ENCODE assay signal across 39 cellular contexts in the genomic region with DNA sequence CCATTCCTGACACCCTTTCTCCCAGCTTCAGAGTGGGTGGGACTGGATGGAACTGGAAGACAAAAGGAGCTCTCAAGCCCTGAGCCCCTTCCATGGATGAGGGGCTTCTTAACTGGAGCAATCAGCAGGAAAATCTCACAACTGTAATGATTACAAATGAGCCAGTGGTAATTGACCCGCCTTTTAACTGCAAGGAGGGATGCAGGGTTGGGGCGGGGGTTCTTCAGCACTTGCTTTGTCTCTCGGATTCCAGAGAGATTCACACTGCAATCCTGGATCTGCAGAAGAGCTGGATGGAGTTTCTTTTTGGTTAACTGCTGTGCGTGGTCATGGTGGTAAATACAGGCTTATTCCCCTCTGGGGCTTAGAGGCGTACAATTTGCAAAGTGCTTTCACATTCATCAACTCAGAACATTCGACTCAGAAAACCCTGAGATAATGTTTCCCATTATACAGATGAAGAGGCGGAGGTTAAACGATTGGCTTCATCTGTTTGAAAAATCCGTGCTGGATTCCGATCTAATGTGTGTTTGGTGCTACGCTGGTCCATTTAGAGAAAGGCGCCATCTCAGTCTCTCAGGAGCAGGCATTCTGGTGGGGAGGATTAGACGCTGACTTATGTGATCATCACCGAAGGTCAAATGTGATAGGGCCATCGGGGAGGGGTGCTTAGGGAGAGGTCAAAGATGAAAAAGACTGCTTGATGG.
DNase-seq lines count a peak whose midpoint lies in the region; ATAC-seq, FAIRE-seq and TF ChIP-seq lines count a peak whose summit lies in the region.
"Had no signal": no experiment of that assay in that cellular context is flagged by ENCODE, and none has a peak within 500 bp of the region (broad histone marks: within the 10 kb centered on the region; RNA-seq: fewer than 3 reads in every experiment).

No MANE protein-coding gene starts in this region.

- H3K36me3 Mint-ChIP-seq in natural killer cell (no peaks in the 10 kb centered on the region), H9 (ENCODE audit: insufficient read depth in 1 of 3, low read depth in 3 of 3) (no peaks in the 10 kb centered on the region)
- no peaks in the 10 kb centered on the region for H3K36me3 Mint-ChIP-seq in natural killer cell treated with Interleukin-12 subunit alpha and Interleukin-12 subunit beta and Interleukin-15 and Interleukin-18, amount 100 ng/mL, for 72 hours
- H3K36me3 Mint-ChIP-seq: activated naive CD4-positive, alpha-beta T cell treated with anti-CD3 and anti-CD28 coated beads, Interleukin-2, amount 10 ng/mL, durations not matched to agents 7 days and 5 days; CD8-positive, alpha-beta T cell had no signal

- no peak overlapping the region for H3T11ph ChIP-seq in H9 (ENCODE audit: low read length)

- H3K79me2 ChIP-seq in K562 (ENCODE audit: control insufficient read depth, insufficient read depth, low read length) (no peaks in the 10 kb centered on the region), H9 (ENCODE audit: insufficient read depth, low read length) (no peaks in the 10 kb centered on the region)

- no peak overlapping the region for H4K8ac ChIP-seq in H9 (replicated peaks; ENCODE audit: insufficient read length, low read depth, low read length)

- in situ Hi-C loops in K562 (cut with MboI) = no loop called here

- H2BK20ac ChIP-seq in H9 (ENCODE audit: low read depth, low read length, poor library complexity, severe bottlenecking) = no peak overlapping the region

- no peak overlapping the region for H3K4me2 ChIP-seq in K562 (ENCODE audit: insufficient read depth, low read length)
- H3K4me2 ChIP-seq in H9 (ENCODE audit: insufficient read depth, insufficient read length, low read length) = no peak overlapping the region
- H3K4me2 ChIP-seq: A549 had no signal

- no peak overlapping the region for H2BK12ac ChIP-seq in H9 (ENCODE audit: insufficient read length, low read depth, low read length)

- no peaks in the 10 kb centered on the region for H3K36me3 ChIP-seq in K562 (ENCODE audit: control insufficient read depth, insufficient read depth, low read length)
- no peaks in the 10 kb centered on the region for H3K36me3 ChIP-seq in MG63
- H3K36me3 ChIP-seq: adrenal gland, brain microvascular endothelial cell, gastroesophageal sphincter, right atrium auricular region, spleen, uterus had no signal

- H4K91ac ChIP-seq in H9 (ENCODE audit: insufficient read length, low read depth, low read length) = no peak overlapping the region

- intact Hi-C loops in natural killer cell (cut with micrococcal nuclease) (loop anchor here (10.0 kb wide), 1 partner anchor 134 kb away; no protein-coding TSS in a partner anchor), K562 (cut with micrococcal nuclease) (no loop called here)

- H3K4me3 ChIP-seq in K562 = no peak overlapping the region
- no peak overlapping the region for H3K4me3 ChIP-seq in MG63
- H3K4me3 ChIP-seq: A549, adrenal gland, dorsolateral prefrontal cortex, gastroesophageal sphincter, right atrium auricular region, spleen, uterus had no signal

- H3K4me1 ChIP-seq in K562 (replicated peaks in 1 of 2; ENCODE audit: control insufficient read depth in 2 of 2, insufficient read depth in 2 of 2, low read length in 2 of 2) (peaks cover 10 to 15% of the 10 kb centered on the region in 2 experiments), H9 (ENCODE audit: insufficient read depth, low read length) (peaks cover 3% of the 10 kb centered on the region; the same call in 1 of the 2 replicates)
- H3K4me1 ChIP-seq: adrenal gland, uterus had no signal

- H3K27me3 ChIP-seq in K562 (ENCODE audit: control insufficient read depth in 2 of 2, insufficient read depth in 2 of 2, low read length in 2 of 2) (peaks cover 46 to 66% of the 10 kb centered on the region in 2 experiments), H9 (ENCODE audit: insufficient read depth, low read length) (no peaks in the 10 kb centered on the region; the same call in 1 of the 2 replicates), MG63 (no peaks in the 10 kb centered on the region)
- H3K27me3 ChIP-seq: right atrium auricular region, uterus had no signal

- no TSS peak for BruUV-seq in K562 (replicated peaks; lab: Mats Ljungman, UMichigan)

- FAIRE-seq in K562 (lab: Jason Lieb, UNC) = no peak
- FAIRE-seq: A549, endothelial cell of umbilical vein, GM18507, H54 had no signal

- H3K4me1 Mint-ChIP-seq in natural killer cell = peaks cover 37 to 65% of the 10 kb centered on the region in 2 donors
- H3K4me1 Mint-ChIP-seq in natural killer cell treated with Interleukin-12 subunit alpha and Interleukin-12 subunit beta and Interleukin-15 and Interleukin-18, amount 100 ng/mL, for 72 hours (ENCODE audit: low read depth in 2 of 2) = peaks cover 18 to 26% of the 10 kb centered on the region in 2 donors
- H3K4me1 Mint-ChIP-seq in H9 = peaks cover 22 to 34% of the 10 kb centered on the region in 2 experiments

- no peak overlapping the region for H2AK5ac ChIP-seq in H9 (ENCODE audit: insufficient read length, low read length)

- H3K27ac Mint-ChIP-seq in natural killer cell (no peak overlapping the region), H9 (no peak overlapping the region)
- peak overlapping the region in 1 of 2 donors; percentile 7 for H3K27ac Mint-ChIP-seq in natural killer cell treated with Interleukin-12 subunit alpha and Interleukin-12 subunit beta and Interleukin-15 and Interleukin-18, amount 100 ng/mL, for 72 hours
- H3K27ac Mint-ChIP-seq: activated naive CD4-positive, alpha-beta T cell treated with anti-CD3 and anti-CD28 coated beads, Interleukin-2, amount 10 ng/mL, durations not matched to agents 7 days and 5 days; activated T-helper 17 cell treated with anti-CD3 and anti-CD28 coated beads, Interleukin-2, amount 50 U/mL, for 72 hours; CD8-positive, alpha-beta T cell had no signal

- no peak overlapping the region for H2BK15ac ChIP-seq in H9 (ENCODE audit: low read depth, low read length)

- H2AFZ ChIP-seq in K562 (ENCODE audit: low read depth, low read length) (no peak overlapping the region), H9 (ENCODE audit: low read length) (no peak overlapping the region)

- H2BK120ac ChIP-seq in H9 (ENCODE audit: low read depth, low read length, poor library complexity, severe bottlenecking) = no peak overlapping the region

- no peak for TF ChIP-seq RAD21 in K562 (CRISPR knock-in tag; conservative IDR thresholded peaks at IDR 0.05 in 1 of 2, IDR thresholded peaks at IDR 0.05 in 1 of 2)

- H3K4ac ChIP-seq in H9 (ENCODE audit: low read depth, low read length) = no peak overlapping the region

- H3K9me3 Mint-ChIP-seq in natural killer cell (no peaks in the 10 kb centered on the region), H9 (no peaks in the 10 kb centered on the region)
- no peaks in the 10 kb centered on the region for H3K9me3 Mint-ChIP-seq in natural killer cell treated with Interleukin-12 subunit alpha and Interleukin-12 subunit beta and Interleukin-15 and Interleukin-18, amount 100 ng/mL, for 72 hours
- H3K9me3 Mint-ChIP-seq: activated naive CD4-positive, alpha-beta T cell treated with anti-CD3 and anti-CD28 coated beads, Interleukin-2, amount 10 ng/mL, durations not matched to agents 7 days and 5 days; activated T-helper 17 cell treated with anti-CD3 and anti-CD28 coated beads, Interleukin-2, amount 50 U/mL, for 72 hours; CD8-positive, alpha-beta T cell; neural crest cell had no signal

- no peaks in the 10 kb centered on the region for H3K9me1 ChIP-seq in K562 (ENCODE audit: control insufficient read depth, insufficient read depth, low read length)

- CTCF ChIA-PET in K562 (lab: Yijun Ruan, JAX; ENCODE audit: low intra/inter-chr PET ratio) = no interaction called here

- H3K4me3 Mint-ChIP-seq in natural killer cell = peak overlapping the region; percentile 53
- H3K4me3 Mint-ChIP-seq in natural killer cell treated with Interleukin-12 subunit alpha and Interleukin-12 subunit beta and Interleukin-15 and Interleukin-18, amount 100 ng/mL, for 72 hours = no peak overlapping the region
- H3K4me3 Mint-ChIP-seq in H9 = no peak overlapping the region
- H3K4me3 Mint-ChIP-seq: activated naive CD4-positive, alpha-beta T cell treated with anti-CD3 and anti-CD28 coated beads, Interleukin-2, amount 10 ng/mL, durations not matched to agents 7 days and 5 days; activated T-helper 17 cell treated with anti-CD3 and anti-CD28 coated beads, Interleukin-2, amount 50 U/mL, for 72 hours; CD8-positive, alpha-beta T cell; neural crest cell had no signal

- H3K9me3 ChIP-seq in K562 (replicated peaks; ENCODE audit: control insufficient read depth, insufficient read depth, low read depth, low read length) (no peaks in the 10 kb centered on the region), H9 (ENCODE audit: control insufficient read depth, low read depth, low read length) (no peaks in the 10 kb centered on the region), MG63 (no peaks in the 10 kb centered on the region)
- H3K9me3 ChIP-seq: A549, adrenal gland, gastroesophageal sphincter, right atrium auricular region, spleen, uterus had no signal

- H3K18ac ChIP-seq in H9 (ENCODE audit: insufficient read length, low read depth, low read length) = no peak overlapping the region

- H3K9ac ChIP-seq in K562 (ENCODE audit: insufficient read depth in 1 of 2, low read depth in 2 of 2, low read length in 2 of 2) = no peak overlapping the region
- H3K9ac ChIP-seq in H9 (ENCODE audit: extremely low read depth, insufficient read length, low read length) = no peak overlapping the region

- no peak overlapping the region for H4K5ac ChIP-seq in H9 (ENCODE audit: insufficient read length, low read depth, low read length)

- ATAC-seq in natural killer cell (no peak), K562 (no peak)
- ATAC-seq in natural killer cell treated with Interleukin-12 subunit alpha and Interleukin-12 subunit beta and Interleukin-15 and Interleukin-18, amount 100 ng/mL, for 72 hours = no peak
- ATAC-seq: A549; activated T-helper 17 cell treated with anti-CD3 and anti-CD28 coated beads, Interleukin-2, amount 50 U/mL, for 72 hours; CD8-positive, alpha-beta T cell; gastroesophageal sphincter; left colon; PC-3; stimulated activated naive CD8-positive, alpha-beta T cell treated with anti-CD3 and anti-CD28 coated beads, Interleukin-15, Interleukin-2, amounts not matched to agents 100 U/mL and 50 U/mL, for 24 hours had no signal

- no peak overlapping the region for H2BK5ac ChIP-seq in H9 (ENCODE audit: insufficient read length, low read length)

- 2% methylated on average over 15 of the region's 15 CpGs for WGBS in K562 (ENCODE audit: insufficient coverage, low coverage, missing lambda C conversion rate)
- no CpG with 5 or more reads among the region's 15 CpGs for WGBS in H9 (ENCODE audit: extremely low coverage, insufficient read length, low lambda C conversion rate)

- no peak for TF ChIP-seq EP300 in K562 (IDR thresholded peaks at IDR 0.05; ENCODE audit: low read length)

- TF ChIP-seq CTCF in natural killer cell (IDR thresholded peaks at IDR 0.05) (no peak), K562 (IDR thresholded peaks at IDR 0.05 in 2 of 3, conservative IDR thresholded peaks at IDR 0.05 in 1 of 3; ENCODE audit: insufficient read depth in 2 of 3, low read depth in 1 of 3, low read length in 3 of 3) (no peak), H9 (conservative IDR thresholded peaks at IDR 0.05) (no peak)

- H3K79me1 ChIP-seq in H9 (ENCODE audit: insufficient read depth, low read depth, low read length, poor library complexity, severe bottlenecking) = no peaks in the 10 kb centered on the region

- POLR2A ChIA-PET in K562 (lab: Yijun Ruan, JAX) = interaction anchor here (0.6 to 1.6 kb wide), 2 partner anchors 17 to 205 kb away, joined by 4 read pairs; no protein-coding TSS in a partner anchor

- H3K14ac ChIP-seq in H9 (ENCODE audit: insufficient read depth, low read length) = no peak overlapping the region

- no peaks in the 10 kb centered on the region for H3K23me2 ChIP-seq in H9 (ENCODE audit: insufficient read length, low read depth, low read length, poor library complexity, severe bottlenecking)

- H3K56ac ChIP-seq in H9 (ENCODE audit: insufficient read length, low read depth, low read length) = no peak overlapping the region

- peaks cover 0 to 14% of the 10 kb centered on the region in 2 donors for H3K27me3 Mint-ChIP-seq in natural killer cell (ENCODE audit: low read depth in 2 of 2)
- no peaks in the 10 kb centered on the region for H3K27me3 Mint-ChIP-seq in natural killer cell treated with Interleukin-12 subunit alpha and Interleukin-12 subunit beta and Interleukin-15 and Interleukin-18, amount 100 ng/mL, for 72 hours
- peaks cover 100% of the 10 kb centered on the region for H3K27me3 Mint-ChIP-seq in H9 (ENCODE audit: low read depth)

- no peak overlapping the region for H3K23ac ChIP-seq in H9 (ENCODE audit: insufficient read length, low read depth, low read length)

- TF ChIP-seq POLR2A in K562 (conservative IDR thresholded peaks at IDR 0.05) = no peak

- peaks cover 10% of the 10 kb centered on the region; the same call in 1 of the 2 replicates for H4K20me1 ChIP-seq in K562 (replicated peaks; ENCODE audit: control insufficient read depth, insufficient read depth, low read length)
- no peaks in the 10 kb centered on the region for H4K20me1 ChIP-seq in H9 (ENCODE audit: control insufficient read depth, insufficient read depth, insufficient read length)

- DNase-seq in natural killer cell = no peak
- no peak for DNase-seq in natural killer cell treated with Interleukin-12 subunit alpha and Interleukin-12 subunit beta and Interleukin-15 and Interleukin-18, amount 100 ng/mL, for 72 hours (ENCODE audit: low spot score)
- no peak for DNase-seq in K562 (ENCODE audit: extremely low read depth in 1 of 4, low spot score in 3 of 4)
- DNase-seq in left kidney (ENCODE audit: low read depth, low spot score) = peak; percentile 59
- no peak for DNase-seq in NCI-H146 (lab: John Stamatoyannopoulos, UW)
- DNase-seq in H9 = no peak
- no peak for DNase-seq in MG63
- DNase-seq in DMS114 treated with DMSO at 0.1 percent for 48 hours (lab: John Stamatoyannopoulos, UW; ENCODE audit: unreplicated experiment) = no peak
- DNase-seq: activated CD4-positive, alpha-beta T cell treated with anti-CD3 and anti-CD28 coated beads, Interleukin-2, amount 50 U/mL, for 48 hours; activated CD4-positive, CD25-positive, alpha-beta regulatory T cell treated with anti-CD3 and anti-CD28 coated beads, Interleukin-2, amount 50 U/mL, for 72 hours; activated CD8-positive, alpha-beta memory T cell treated with anti-CD3 and anti-CD28 coated beads, Interleukin-2, amount 50 U/mL, for 4 hours; activated naive CD4-positive, alpha-beta T cell treated with anti-CD3 and anti-CD28 coated beads, Interleukin-2, amount 10 ng/mL, durations not matched to agents 7 days and 5 days; adrenal gland; brain microvascular endothelial cell; CD8-positive, alpha-beta T cell; dorsolateral prefrontal cortex; hypothalamus; immature natural killer cell; KBM-7; left colon; NCI-H1105; NCI-H2029 treated with DMSO at 0.1 percent for 48 hours; NCI-H510A treated with DMSO at 0.1 percent for 48 hours; NK-92 treated with Interleukin-12 subunit alpha and Interleukin-12 subunit beta, amount 100 ng/mL, for 24 hours; PC-3; Right ventricle myocardium superior; spleen; stimulated activated CD4-positive, alpha-beta T cell treated with anti-CD3 and anti-CD28 coated beads, Interleukin-2, amount 100 ng/mL, for 24 hours; stimulated activated naive CD8-positive, alpha-beta T cell treated with anti-CD3 and anti-CD28 coated beads, Interleukin-15, Interleukin-2, amounts not matched to agents 100 U/mL and 50 U/mL, for 24 hours; T-helper 2 cell; uterus had no signal

- no peak overlapping the region for H3K27ac ChIP-seq in K562 (ENCODE audit: extremely low read depth, low read depth, low read length)
- no peak overlapping the region for H3K27ac ChIP-seq in H9 (ENCODE audit: insufficient read length, low read depth, low read length)
- H3K27ac ChIP-seq: adrenal gland, brain microvascular endothelial cell, dorsolateral prefrontal cortex, gastroesophageal sphincter, right atrium auricular region, spleen, uterus had no signal
